27 cellular contexts compared by ENCODE assay signal in the genomic region with DNA sequence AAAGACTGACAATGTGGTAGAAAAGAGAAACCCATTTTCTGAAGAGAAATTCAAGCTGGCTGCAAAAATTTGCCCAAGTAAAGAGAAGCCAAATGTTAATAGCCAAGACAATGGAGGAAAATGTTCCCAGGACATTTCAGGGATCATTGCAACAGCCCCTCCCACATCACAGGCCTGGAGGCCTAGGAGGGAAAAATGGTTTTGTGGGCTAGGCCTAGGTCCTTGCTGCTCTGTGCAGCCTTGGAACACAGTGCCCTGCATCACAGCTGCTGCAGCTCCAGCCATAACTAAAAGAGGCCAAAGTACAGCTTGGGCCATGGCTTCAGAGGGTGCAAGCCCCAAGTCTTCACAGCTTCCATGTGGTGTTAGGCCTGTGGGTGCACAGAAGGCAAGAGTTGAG.
"Had no signal": no experiment of that assay in that cellular context is flagged by ENCODE, and none has a peak within 500 bp of the region (broad histone marks: within the 10 kb centered on the region; RNA-seq: fewer than 3 reads in every experiment).

No MANE protein-coding gene starts in this region.

- H3K36me3 ChIP-seq: stomach, suprapubic skin, thoracic aorta, thyroid gland, tibial artery, tibial nerve, transverse colon, upper lobe of left lung, upper lobe of right lung, uterus, vagina had no signal

- ATAC-seq: stimulated activated effector memory CD8-positive, alpha-beta T cell treated with anti-CD3 and anti-CD28 coated beads, Interleukin-12 subunit alpha, Interleukin-12 subunit beta, amount 100 ng/mL, for 72 hours; stimulated activated memory B cell treated with anti-CD40 and anti-IgM and Interleukin-4, amounts not matched to agents 10 μg/mL and 1 μg/mL and 100 μg/mL, for 72 hours; stimulated activated naive B cell treated with anti-CD40 and anti-IgM and Interleukin-4, amounts not matched to agents 10 μg/mL and 1 μg/mL and 100 μg/mL, for 72 hours; stimulated activated naive CD8-positive, alpha-beta T cell treated with anti-CD3 and anti-CD28 coated beads, Interleukin-15, amount 100 ng/mL, for 72 hours; stimulated activated naive CD8-positive, alpha-beta T cell treated with anti-CD3 and anti-CD28 coated beads, Interleukin-15, Interleukin-2, amounts not matched to agents 100 U/mL and 50 U/mL, for 24 hours; upper lobe of right lung had no signal

- H3K27ac ChIP-seq: stomach, suprapubic skin, testis, thoracic aorta, thyroid gland, tibial artery, tibial nerve, transverse colon, upper lobe of left lung, upper lobe of right lung, uterus, vagina had no signal

- H3K4me1 ChIP-seq: stomach, suprapubic skin, testis, thyroid gland, tibial artery, tibial nerve, transverse colon, upper lobe of left lung, upper lobe of right lung, uterus, vagina had no signal

- FAIRE-seq: urothelium cell line had no signal

- H3K9me3 ChIP-seq: testis, thyroid gland, upper lobe of left lung, upper lobe of right lung had no signal

- H3K27me3 ChIP-seq: stomach, suprapubic skin, testis, thyroid gland, tibial artery, tibial nerve, transverse colon, upper lobe of left lung, upper lobe of right lung, uterus, vagina had no signal

- DNase-seq: stimulated activated CD4-positive, alpha-beta T cell treated with anti-CD3 and anti-CD28 coated beads, Interleukin-2, amount 100 ng/mL, for 48 hours; stimulated activated CD4-positive, alpha-beta T cell treated with anti-CD3 and anti-CD28 coated beads, Interleukin-4, amount 100 ng/mL, for 1 hour; stimulated activated CD4-positive, alpha-beta T cell treated with anti-CD3 and anti-CD28 coated beads, Interleukin-4, amount 100 ng/mL, for 24 hours; stimulated activated CD4-positive, alpha-beta T cell treated with anti-CD3 and anti-CD28 coated beads, Interleukin-4, amount 100 ng/mL, for 4 hours; stimulated activated CD8-positive, alpha-beta memory T cell treated with anti-CD3 and anti-CD28 coated beads, Interleukin-4, amount 100 ng/mL, for 48 hours; stimulated activated naive B cell treated with anti-CD40 and anti-IgM and Interleukin-4, amounts not matched to agents 10 μg/mL and 1 μg/mL and 100 μg/mL, for 72 hours; stimulated activated naive CD4-positive, alpha-beta T cell; stimulated activated naive CD4-positive, alpha-beta T cell treated with Interleukin-2 at 50 U/mL for 16 hours; stimulated activated naive CD8-positive, alpha-beta T cell treated with anti-CD3 and anti-CD28 coated beads, Interleukin-15, amount 100 ng/mL, for 72 hours; stimulated activated naive CD8-positive, alpha-beta T cell treated with anti-CD3 and anti-CD28 coated beads, Interleukin-15, Interleukin-2, amounts not matched to agents 100 U/mL and 50 U/mL, for 24 hours; stomach; substantia nigra; testis; thyroid gland; tibial artery; transverse colon; trophoblast cell; upper lobe of left lung; upper lobe of right lung; uterus had no signal

- H3K4me3 ChIP-seq: stomach, suprapubic skin, testis, thoracic aorta, thyroid gland, tibial artery, tibial nerve, transverse colon, upper lobe of left lung, upper lobe of right lung, uterus, vagina had no signal
